Comparison of ENCODE assay signal across 13 cellular contexts in the genomic region with DNA sequence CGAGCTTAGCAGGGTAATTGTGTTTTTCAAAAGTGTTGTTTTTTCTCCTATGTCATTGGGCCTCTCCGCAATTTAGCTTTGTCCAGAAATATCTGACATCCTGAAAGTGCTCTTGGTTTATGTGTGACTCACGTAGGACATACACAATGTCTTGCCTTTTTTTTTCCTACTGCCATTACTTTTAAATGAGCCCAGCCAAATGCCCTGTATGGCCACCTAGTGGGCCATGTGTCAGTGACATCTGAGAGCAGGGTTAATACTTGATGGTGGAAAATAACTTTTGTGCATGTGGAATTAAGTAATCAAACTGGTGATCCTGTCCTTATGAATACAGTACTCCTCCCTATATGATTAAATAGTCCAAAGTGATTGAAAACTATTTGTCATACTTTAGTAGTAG.
DNase-seq lines count a peak whose midpoint lies in the region; ATAC-seq and TF ChIP-seq lines count a peak whose summit lies in the region.
"Had no signal": no experiment of that assay in that cellular context is flagged by ENCODE, and none has a peak within 500 bp of the region (broad histone marks: within the 10 kb centered on the region; RNA-seq: fewer than 3 reads in every experiment).

No MANE protein-coding gene starts in this region.

- DNase-seq in LHCN-M2 (ENCODE audit: low read depth) (peak; percentile 11), astrocyte of the cerebellum (ENCODE audit: low read depth) (no peak), neural crest cell (ENCODE audit: low read depth, low spot score) (no peak), kidney glomerular epithelial cell (lab: John Stamatoyannopoulos, UW) (no peak), psoas muscle (no peak), NCI-H2227 treated with DMSO at 0.1 percent for 48 hours (lab: John Stamatoyannopoulos, UW) (no peak)
- DNase-seq: activated T-cell treated with anti-CD3 and anti-CD28 coated beads, Interleukin-2, amount 50 U/mL, for 4 hours; NCI-H1436 treated with DMSO at 0.1 percent for 48 hours; NCI-H526 treated with DMSO at 0.1 percent for 48 hours had no signal

- H3K36me3 Mint-ChIP-seq in neural crest cell (ENCODE audit: low read depth), result peaks cover 3% of the 10 kb centered on the region

- TF ChIP-seq CTCF in GM12875 (IDR thresholded peaks at IDR 0.05; ENCODE audit: borderline replicate concordance, insufficient read depth, low read depth, low read length) (peak; percentile 9; the same call in 1 of the 2 replicates), astrocyte of the cerebellum (IDR thresholded peaks at IDR 0.05; ENCODE audit: low read depth, low read length, missing control alignments) (peak; percentile 25), neural crest cell (conservative IDR thresholded peaks at IDR 0.05) (peak; percentile 42), psoas muscle (IDR thresholded peaks at IDR 0.05) (no peak)

- peaks cover 38% of the 10 kb centered on the region for H3K4me1 Mint-ChIP-seq in neural crest cell

- intact Hi-C loops in psoas muscle (cut with DNase I), result no loop called here

- H3K4me1 ChIP-seq in psoas muscle, result no peaks in the 10 kb centered on the region
- H3K4me1 ChIP-seq: suprapubic skin had no signal

- H3K36me3 ChIP-seq in psoas muscle (ENCODE audit: insufficient read depth in 1 of 2, low read depth in 1 of 2), result no peaks in the 10 kb centered on the region
- H3K36me3 ChIP-seq: suprapubic skin had no signal

- no peak overlapping the region for H3K27ac Mint-ChIP-seq in neural crest cell (ENCODE audit: unreplicated experiment)

- H3K4me3 ChIP-seq in GM12875 (ENCODE audit: low read depth, low read length) (no peak overlapping the region), astrocyte of the cerebellum (ENCODE audit: low read depth, low read length) (no peak overlapping the region), psoas muscle (no peak overlapping the region)
- H3K4me3 ChIP-seq: SK-N-MC, skin epidermis, suprapubic skin had no signal

- H3K9me3 ChIP-seq in psoas muscle, result no peaks in the 10 kb centered on the region
- H3K9me3 ChIP-seq: suprapubic skin had no signal

- in situ Hi-C loops in astrocyte of the cerebellum (cut with HindIII; ENCODE audit: low sequenced_read_pairs), result loop anchor here (10.0 kb wide), 1 partner anchor 167 kb away; no protein-coding TSS in a partner anchor

- no peak overlapping the region for H3K27ac ChIP-seq in psoas muscle
- H3K27ac ChIP-seq: SK-N-MC, skin epidermis, suprapubic skin had no signal

- 47 to 49% (median 48%) methylated on average over 3 of the region's 3 CpGs for WGBS in psoas muscle, 3 donors

- H3K27me3 Mint-ChIP-seq in neural crest cell (ENCODE audit: low read depth), result no peaks in the 10 kb centered on the region

- ATAC-seq in psoas muscle, result no peak
- ATAC-seq: activated T-cell treated with anti-CD3 and anti-CD28 coated beads, Interleukin-2, amount 50 U/mL, for 4 hours had no signal

- no peak overlapping the region for H3K4me3 Mint-ChIP-seq in neural crest cell
- H3K4me3 Mint-ChIP-seq: activated T-cell treated with anti-CD3 and anti-CD28 coated beads, Interleukin-2, amount 50 U/mL, for 4 hours had no signal

- peaks cover 11% of the 10 kb centered on the region for H3K9me3 Mint-ChIP-seq in neural crest cell
- H3K9me3 Mint-ChIP-seq: activated T-cell treated with anti-CD3 and anti-CD28 coated beads, Interleukin-2, amount 50 U/mL, for 4 hours had no signal

- no peaks in the 10 kb centered on the region for H3K27me3 ChIP-seq in psoas muscle (ENCODE audit: insufficient read depth in 3 of 3, low read length in 2 of 3)
- H3K27me3 ChIP-seq: suprapubic skin had no signal
